7 cellular contexts compared by ENCODE assay signal in genomic region chr3:48186993-48187578, GRCh38. TPM values are rescaled to one million over a fixed set of nuclear protein-coding genes. Genes with fewer than 3 reads are reported as not detected.
A peak's percentile ranks its signal among the peaks of the same experiment; 100 is the strongest.
DNase-seq lines count a peak whose midpoint lies in the region; ATAC-seq lines count a peak whose summit lies in the region.

No MANE protein-coding gene starts in this region.

- ATAC-seq in T-helper 17 cell (no peak), HG03196 (IDR thresholded peaks at IDR 0.05; ENCODE audit: unreplicated experiment) (no peak)

- H3K36me3 Mint-ChIP-seq in T-helper 17 cell (ENCODE audit: low read depth): no peaks in the 10 kb centered on the region

- H3K4me3 ChIP-seq in skin epidermis: peak overlapping the region; percentile 53 to 90 (median 80)

- peaks cover 11% of the 10 kb centered on the region for H3K27me3 Mint-ChIP-seq in T-helper 17 cell

- peak overlapping the region; percentile 85 for H3K4me3 Mint-ChIP-seq in T-helper 17 cell

- H3K27ac Mint-ChIP-seq in T-helper 17 cell: peak overlapping the region; percentile 51

- peak; percentile 9 for DNase-seq in HCEC 1CT
- DNase-seq in T-helper 17 cell: no peak
- DNase-seq in glomerular endothelial cell (ENCODE audit: extremely low read depth, low read depth, low spot score): peak; percentile 5
- no peak for DNase-seq in KG1 (lab: John Stamatoyannopoulos, UW)
- no peak for DNase-seq in NCI-H128 (lab: John Stamatoyannopoulos, UW; ENCODE audit: unreplicated experiment)

- no peaks in the 10 kb centered on the region for H3K9me3 ChIP-seq in T-helper 17 cell (ENCODE audit: control insufficient read depth, low read length, poor library complexity, severe bottlenecking)

- peak overlapping the region in 14 of 21 experiments; percentile 2 to 68 (median 32) for H3K27ac ChIP-seq in skin epidermis

- peaks cover 13% of the 10 kb centered on the region for H3K4me1 Mint-ChIP-seq in T-helper 17 cell

RNA-seq across cellular contexts. Expression of gene CDC25A, which starts 1.1 kb away (rescaled TPM):
- under 1 TPM; 0.22 to 0.44 TPM for total RNA-seq in T-helper 17 cell
- total RNA-seq in glomerular endothelial cell: 2.7 and 9.7 TPM in 2 replicates

RNA-seq across cellular contexts. Expression of gene CAMP, which starts 36.2 kb away (rescaled TPM):
- total RNA-seq in T-helper 17 cell: not detected
- total RNA-seq in glomerular endothelial cell: not detected in 2 replicates

RNA-seq across cellular contexts. Expression of gene ZNF589, which starts 53.8 kb away (rescaled TPM):
- total RNA-seq in T-helper 17 cell (10 to 100 TPM; 31.0 to 35.4 TPM), glomerular endothelial cell (2.2 and 4.7 TPM in 2 replicates)

Comparison
In these comparisons a context has a peak if more than half of its experiments do, and no peak if none do; other contexts are left out.
1. DNase-seq: peak in HCEC 1CT (single experiment) and glomerular endothelial cell (single experiment); none in T-helper 17 cell (0 of 3), KG1 (single experiment) and NCI-H128 (single experiment).